Comparison of ENCODE assay signal across 11 cellular contexts in the genomic region with DNA sequence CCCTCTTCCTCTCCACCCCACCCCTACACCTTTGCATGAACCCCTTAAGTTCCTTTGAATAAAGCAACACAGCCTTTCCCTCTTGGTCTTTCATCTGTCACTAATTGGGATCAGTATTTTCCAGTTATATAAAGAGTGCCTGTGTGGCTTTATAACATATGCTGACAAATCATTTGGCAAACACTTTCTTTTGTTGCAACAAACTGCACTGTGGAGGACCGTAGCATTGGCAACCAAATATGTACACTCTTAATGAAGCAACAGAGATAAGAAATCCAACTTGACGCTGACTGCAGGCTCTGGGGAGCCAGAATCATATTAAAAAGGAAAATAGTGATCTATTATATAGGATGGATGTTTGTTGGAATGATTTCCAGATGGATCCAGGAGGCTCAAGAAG.
DNase-seq lines count a peak whose midpoint lies in the region; ATAC-seq and TF ChIP-seq lines count a peak whose summit lies in the region.
"Had no signal": no experiment of that assay in that cellular context is flagged by ENCODE, and none has a peak within 500 bp of the region (broad histone marks: within the 10 kb centered on the region; RNA-seq: fewer than 3 reads in every experiment).

No MANE protein-coding gene starts in this region.

- DNase-seq in H9 (no peak), adrenal gland (peak in 5 of 7 donors; percentile 29 to 62 (median 38)), left ventricle myocardium superior (no peak), stomach (no peak), OCI-M1 (lab: John Stamatoyannopoulos, UW) (no peak), GM19240 (ENCODE audit: insufficient read length, low spot score) (no peak), NCI-H2171 (lab: John Stamatoyannopoulos, UW) (no peak)
- DNase-seq: activated T-cell treated with anti-CD3 and anti-CD28 coated beads, Interleukin-2, amount 50 U/mL, for 1 hour; NCI-H1092 treated with DMSO at 0.1 percent for 48 hours; SW 1271 had no signal

- no peaks in the 10 kb centered on the region for H3K36me3 Mint-ChIP-seq in H9 (ENCODE audit: insufficient read depth in 1 of 3, low read depth in 3 of 3)

- no peaks in the 10 kb centered on the region for H3K36me3 ChIP-seq in adrenal gland (replicated peaks in 1 of 2)
- no peaks in the 10 kb centered on the region for H3K36me3 ChIP-seq in stomach

- no peak for TF ChIP-seq CTCF in H9 (conservative IDR thresholded peaks at IDR 0.05)
- TF ChIP-seq CTCF in adrenal gland (IDR thresholded peaks at IDR 0.05), result no peak
- TF ChIP-seq CTCF in stomach (IDR thresholded peaks at IDR 0.05), result no peak

- H2BK20ac ChIP-seq in H9 (ENCODE audit: low read depth, low read length, poor library complexity, severe bottlenecking), result no peak overlapping the region

- no peak overlapping the region for H2AFZ ChIP-seq in H9 (ENCODE audit: low read length)

- H4K5ac ChIP-seq in H9 (ENCODE audit: insufficient read length, low read depth, low read length), result no peak overlapping the region

- no peak overlapping the region for H2BK5ac ChIP-seq in H9 (ENCODE audit: insufficient read length, low read length)

- no peak overlapping the region for H2BK120ac ChIP-seq in H9 (ENCODE audit: low read depth, low read length, poor library complexity, severe bottlenecking)

- no peak overlapping the region for H3T11ph ChIP-seq in H9 (ENCODE audit: low read length)

- H4K91ac ChIP-seq in H9 (ENCODE audit: insufficient read length, low read depth, low read length), result no peak overlapping the region

- no peak overlapping the region for H3K9ac ChIP-seq in H9 (ENCODE audit: extremely low read depth, insufficient read length, low read length)

- no peak overlapping the region for H2BK12ac ChIP-seq in H9 (ENCODE audit: insufficient read length, low read depth, low read length)

- no peaks in the 10 kb centered on the region for H3K9me3 Mint-ChIP-seq in H9

- no peaks in the 10 kb centered on the region for H3K27me3 ChIP-seq in H9 (ENCODE audit: insufficient read depth, low read length)
- H3K27me3 ChIP-seq in adrenal gland, result no peaks in the 10 kb centered on the region
- no peaks in the 10 kb centered on the region for H3K27me3 ChIP-seq in stomach

- H4K8ac ChIP-seq in H9 (replicated peaks; ENCODE audit: insufficient read length, low read depth, low read length), result no peak overlapping the region

- no peak overlapping the region for H3K4me3 Mint-ChIP-seq in H9

- H3K27ac ChIP-seq in H9 (ENCODE audit: insufficient read length, low read depth, low read length), result no peak overlapping the region
- peak overlapping the region in 1 of 5 donors; percentile 19 for H3K27ac ChIP-seq in adrenal gland
- peak overlapping the region in 4 of 5 donors; percentile 65 to 79 (median 74) for H3K27ac ChIP-seq in stomach

- H3K9me3 ChIP-seq in H9 (ENCODE audit: control insufficient read depth, low read depth, low read length) (no peaks in the 10 kb centered on the region), adrenal gland (replicated peaks in 1 of 3) (no peaks in the 10 kb centered on the region), stomach (no peaks in the 10 kb centered on the region)

- H3K79me2 ChIP-seq in H9 (ENCODE audit: insufficient read depth, low read length), result no peaks in the 10 kb centered on the region

- no peak overlapping the region for H3K18ac ChIP-seq in H9 (ENCODE audit: insufficient read length, low read depth, low read length)

- peak overlapping the region in 2 of 3 experiments; percentile 92 to 96; a peak in 3 of 7 replicates for H3K27ac Mint-ChIP-seq in H9

- no peaks in the 10 kb centered on the region for H4K20me1 ChIP-seq in H9 (ENCODE audit: control insufficient read depth, insufficient read depth, insufficient read length)

- peaks cover 51 to 58% of the 10 kb centered on the region in 2 experiments for H3K4me1 Mint-ChIP-seq in H9

- H2AK5ac ChIP-seq in H9 (ENCODE audit: insufficient read length, low read length), result no peak overlapping the region

- TF ChIP-seq POLR2A in adrenal gland (IDR thresholded peaks at IDR 0.05) (no peak), stomach (IDR thresholded peaks at IDR 0.05) (no peak)

- H3K4me1 ChIP-seq in H9 (ENCODE audit: insufficient read depth, low read length) (peaks cover 4% of the 10 kb centered on the region), adrenal gland (replicated peaks in 1 of 2) (peaks cover 2 to 41% of the 10 kb centered on the region in 2 donors), stomach (peaks cover 10 to 54% (median 34%) of the 10 kb centered on the region in 4 donors)

- H3K14ac ChIP-seq in H9 (ENCODE audit: insufficient read depth, low read length), result no peak overlapping the region

- intact Hi-C loops in adrenal gland (cut with DNase I) (no loop called here), left ventricle myocardium superior (cut with micrococcal nuclease) (no loop called here), stomach (cut with DNase I; ENCODE audit: low total_unique reads) (no loop called here)

- WGBS in H9 (ENCODE audit: extremely low coverage, insufficient read length, low lambda C conversion rate), result no CpG with 5 or more reads among the region's 2 CpGs
- 16 to 20% (median 18%) methylated on average over 2 of the region's 2 CpGs for WGBS in adrenal gland, 4 donors
- 10 to 24% (median 18%) methylated on average over 2 of the region's 2 CpGs for WGBS in stomach, 5 donors

- peak; percentile 90 for ATAC-seq in left ventricle myocardium superior
- ATAC-seq in GM21737 (IDR thresholded peaks at IDR 0.05; ENCODE audit: unreplicated experiment), result no peak

- H3K4me3 ChIP-seq in adrenal gland (no peak overlapping the region), stomach (no peak overlapping the region)

- no peak overlapping the region for H3K56ac ChIP-seq in H9 (ENCODE audit: insufficient read length, low read depth, low read length)

- H2BK15ac ChIP-seq in H9 (ENCODE audit: low read depth, low read length), result no peak overlapping the region

- H3K4me2 ChIP-seq in H9 (ENCODE audit: insufficient read depth, insufficient read length, low read length), result no peak overlapping the region

- H3K4ac ChIP-seq in H9 (ENCODE audit: low read depth, low read length), result no peak overlapping the region

- no peaks in the 10 kb centered on the region for H3K79me1 ChIP-seq in H9 (ENCODE audit: insufficient read depth, low read depth, low read length, poor library complexity, severe bottlenecking)

- TF ChIP-seq EP300 in stomach (IDR thresholded peaks at IDR 0.05), result no peak

- H3K27me3 Mint-ChIP-seq in H9 (ENCODE audit: low read depth), result 0 out of 2 replicates have a peak, but pooled peaks cover 2% of the 10 kb centered on the region

- H3K23me2 ChIP-seq in H9 (ENCODE audit: insufficient read length, low read depth, low read length, poor library complexity, severe bottlenecking), result no peaks in the 10 kb centered on the region

- no peak overlapping the region for H3K23ac ChIP-seq in H9 (ENCODE audit: insufficient read length, low read depth, low read length)

Comparison
In these comparisons a context has a peak if more than half of its experiments do, and no peak if none do; other contexts are left out.
1. DNase-seq: peak in adrenal gland (5 of 7); none in H9 (single experiment), left ventricle myocardium superior (single experiment), stomach (single experiment), OCI-M1 (single experiment), GM19240 (single experiment) and NCI-H2171 (single experiment).